21 cellular contexts compared by ENCODE assay signal in the genomic region with DNA sequence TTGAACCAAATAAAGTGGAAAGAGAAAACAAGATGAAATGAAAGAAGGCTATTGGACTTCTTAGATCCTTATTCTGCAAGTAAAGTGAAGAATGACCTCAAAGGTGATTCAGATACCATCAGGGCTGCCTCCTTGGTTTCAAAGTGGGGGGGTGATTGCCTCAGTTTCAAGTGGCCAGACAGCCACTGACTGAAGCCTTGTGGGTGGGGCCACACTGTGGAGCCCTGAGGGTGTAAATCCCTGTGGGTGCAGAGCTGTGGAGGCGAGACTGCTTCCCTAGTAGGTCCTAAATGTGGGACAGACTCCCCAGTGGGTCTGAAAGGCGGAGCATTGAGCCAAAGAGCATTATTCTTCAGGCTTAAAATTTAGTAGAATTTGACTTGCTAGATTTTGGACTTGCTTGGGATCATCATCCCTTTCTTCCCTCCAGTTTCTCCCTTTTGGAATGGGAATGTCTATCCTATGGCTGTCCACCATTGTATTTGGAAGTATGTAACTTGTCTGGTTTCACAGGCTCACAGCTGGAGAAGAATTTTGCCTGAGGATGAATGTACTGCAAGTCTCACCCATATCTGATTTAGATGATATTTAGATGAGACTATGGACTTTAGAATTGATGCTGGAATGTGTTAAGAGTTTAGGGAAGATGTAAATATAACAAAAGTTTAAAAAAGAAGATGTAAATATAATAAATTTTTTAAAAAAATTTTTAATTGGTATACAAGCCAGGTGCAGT.
A peak's percentile ranks its signal among the peaks of the same experiment; 100 is the strongest.
DNase-seq lines count a peak whose midpoint lies in the region; ATAC-seq and TF ChIP-seq lines count a peak whose summit lies in the region.
"Had no signal": no experiment of that assay in that cellular context is flagged by ENCODE, and none has a peak within 500 bp of the region (broad histone marks: within the 10 kb centered on the region; RNA-seq: fewer than 3 reads in every experiment).

No MANE protein-coding gene starts in this region.

- ATAC-seq in activated T-cell treated with anti-CD3 and anti-CD28 coated beads, Interleukin-2, amount 50 U/mL, for 72 hours (replicated peaks in 1 of 2): no peak
- ATAC-seq in natural killer cell treated with Interleukin-12 subunit alpha and Interleukin-12 subunit beta and Interleukin-15 and Interleukin-18, amount 100 ng/mL, for 72 hours: peak in 1 of 2 donors; percentile 64
- ATAC-seq in GM21515 (IDR thresholded peaks at IDR 0.05; ENCODE audit: unreplicated experiment) (no peak), GM21367 (IDR thresholded peaks at IDR 0.05; ENCODE audit: unreplicated experiment) (no peak)

- no peaks in the 10 kb centered on the region for H3K79me2 ChIP-seq in MM.1S (ENCODE audit: low read length)

- peaks cover 2 to 5% of the 10 kb centered on the region in 2 donors for H3K9me3 Mint-ChIP-seq in activated T-cell treated with anti-CD3 and anti-CD28 coated beads, Interleukin-2, amount 50 U/mL, for 72 hours
- H3K9me3 Mint-ChIP-seq in activated T-cell treated with anti-CD3 and anti-CD28 coated beads, Interleukin-2, amount 50 U/mL, for 24 hours: peaks cover 7% of the 10 kb centered on the region
- H3K9me3 Mint-ChIP-seq in natural killer cell treated with Interleukin-12 subunit alpha and Interleukin-12 subunit beta and Interleukin-15 and Interleukin-18, amount 100 ng/mL, for 72 hours: peaks cover 5% of the 10 kb centered on the region

- H3K4me3 Mint-ChIP-seq in activated T-cell treated with anti-CD3 and anti-CD28 coated beads, Interleukin-2, amount 50 U/mL, for 72 hours: peak overlapping the region in 1 of 2 donors; percentile 67
- H3K4me3 Mint-ChIP-seq in activated T-cell treated with anti-CD3 and anti-CD28 coated beads, Interleukin-2, amount 50 U/mL, for 24 hours: no peak overlapping the region
- peak overlapping the region; percentile 13 for H3K4me3 Mint-ChIP-seq in natural killer cell treated with Interleukin-12 subunit alpha and Interleukin-12 subunit beta and Interleukin-15 and Interleukin-18, amount 100 ng/mL, for 72 hours
- H3K4me3 Mint-ChIP-seq: H9 had no signal

- H3K4me1 Mint-ChIP-seq in activated T-cell treated with anti-CD3 and anti-CD28 coated beads, Interleukin-2, amount 50 U/mL, for 72 hours (ENCODE audit: low read depth): peaks cover 12% of the 10 kb centered on the region
- H3K4me1 Mint-ChIP-seq in activated T-cell treated with anti-CD3 and anti-CD28 coated beads, Interleukin-2, amount 50 U/mL, for 24 hours (ENCODE audit: low read depth): peaks cover 5% of the 10 kb centered on the region
- peaks cover 5 to 10% of the 10 kb centered on the region in 2 donors for H3K4me1 Mint-ChIP-seq in natural killer cell treated with Interleukin-12 subunit alpha and Interleukin-12 subunit beta and Interleukin-15 and Interleukin-18, amount 100 ng/mL, for 72 hours (ENCODE audit: low read depth in 2 of 2)

- DNase-seq in activated T-cell treated with anti-CD3 and anti-CD28 coated beads, Interleukin-2, amount 50 U/mL, for 72 hours: no peak
- no peak for DNase-seq in activated T-cell treated with anti-CD3 and anti-CD28 coated beads, Interleukin-2, amount 50 U/mL, for 24 hours
- peak; percentile 63 for DNase-seq in ELF-1 (ENCODE audit: low read depth, low spot score)
- DNase-seq in MM.1S: peak; percentile 27
- DNase-seq in natural killer cell treated with Interleukin-12 subunit alpha and Interleukin-12 subunit beta and Interleukin-15 and Interleukin-18, amount 100 ng/mL, for 72 hours (ENCODE audit: low spot score): no peak
- DNase-seq in OCI-M1 (lab: John Stamatoyannopoulos, UW): no peak
- DNase-seq: ACHN, DMS79, H9, IMR-90, Kasumi-1, NCI-H1092 treated with DMSO at 0.1 percent for 48 hours, NCI-H2081, NCI-H2171 treated with DMSO at 0.1 percent for 48 hours, NCI-H446 treated with DMSO at 0.1 percent for 48 hours, NCI-H69, Peyer's patch, SK-N-SH had no signal

- H4K20me1 ChIP-seq in MM.1S (ENCODE audit: insufficient read depth, low read length): no peaks in the 10 kb centered on the region

- no peaks in the 10 kb centered on the region for H3K27me3 ChIP-seq in MM.1S (replicated peaks; ENCODE audit: insufficient read depth, low read length)
- H3K27me3 ChIP-seq: Peyer's patch had no signal

- H3F3A ChIP-seq in MM.1S (ENCODE audit: insufficient read depth, low read length): no peaks in the 10 kb centered on the region

- H3K27ac Mint-ChIP-seq in activated T-cell treated with anti-CD3 and anti-CD28 coated beads, Interleukin-2, amount 50 U/mL, for 72 hours: peak overlapping the region; percentile 13
- no peak overlapping the region for H3K27ac Mint-ChIP-seq in activated T-cell treated with anti-CD3 and anti-CD28 coated beads, Interleukin-2, amount 50 U/mL, for 24 hours
- peak overlapping the region; percentile 10 to 38 for H3K27ac Mint-ChIP-seq in natural killer cell treated with Interleukin-12 subunit alpha and Interleukin-12 subunit beta and Interleukin-15 and Interleukin-18, amount 100 ng/mL, for 72 hours
- H3K27ac Mint-ChIP-seq: H9 had no signal

- no peaks in the 10 kb centered on the region for H3K27me3 Mint-ChIP-seq in activated T-cell treated with anti-CD3 and anti-CD28 coated beads, Interleukin-2, amount 50 U/mL, for 72 hours (ENCODE audit: low read depth)
- peaks cover 6% of the 10 kb centered on the region for H3K27me3 Mint-ChIP-seq in activated T-cell treated with anti-CD3 and anti-CD28 coated beads, Interleukin-2, amount 50 U/mL, for 24 hours
- H3K27me3 Mint-ChIP-seq in natural killer cell treated with Interleukin-12 subunit alpha and Interleukin-12 subunit beta and Interleukin-15 and Interleukin-18, amount 100 ng/mL, for 72 hours: no peaks in the 10 kb centered on the region

- peak overlapping the region; percentile 83 for H2AFZ ChIP-seq in MM.1S (ENCODE audit: low read length)

- peak overlapping the region; percentile 76 for H3K4me2 ChIP-seq in MM.1S (ENCODE audit: low read depth, low read length)
- H3K4me2 ChIP-seq: SK-N-SH had no signal

- peaks cover 0 to 1% of the 10 kb centered on the region in 2 donors for H3K36me3 Mint-ChIP-seq in activated T-cell treated with anti-CD3 and anti-CD28 coated beads, Interleukin-2, amount 50 U/mL, for 72 hours (ENCODE audit: insufficient read depth in 2 of 2)
- no peaks in the 10 kb centered on the region for H3K36me3 Mint-ChIP-seq in activated T-cell treated with anti-CD3 and anti-CD28 coated beads, Interleukin-2, amount 50 U/mL, for 24 hours (ENCODE audit: low read depth)
- H3K36me3 Mint-ChIP-seq in natural killer cell treated with Interleukin-12 subunit alpha and Interleukin-12 subunit beta and Interleukin-15 and Interleukin-18, amount 100 ng/mL, for 72 hours: no peaks in the 10 kb centered on the region

- no peaks in the 10 kb centered on the region for H3K9me3 ChIP-seq in MM.1S (replicated peaks; ENCODE audit: insufficient read depth, low read length)
- H3K9me3 ChIP-seq: Peyer's patch, SK-N-SH had no signal

- no peaks in the 10 kb centered on the region for H3K36me3 ChIP-seq in MM.1S (replicated peaks; ENCODE audit: insufficient read depth, low read length)
- H3K36me3 ChIP-seq: Peyer's patch had no signal

- H3K4me1 ChIP-seq in MM.1S (ENCODE audit: low read length): peaks cover 7% of the 10 kb centered on the region
- H3K4me1 ChIP-seq: Peyer's patch had no signal

- H3K4me3 ChIP-seq in MM.1S (ENCODE audit: low read length): peak overlapping the region; percentile 16; the same call in 1 of the 2 replicates
- H3K4me3 ChIP-seq: Peyer's patch had no signal

- peak overlapping the region; percentile 5; the same call in 1 of the 2 replicates for H3K27ac ChIP-seq in MM.1S (ENCODE audit: low read length)
- H3K27ac ChIP-seq: C4-2B, Peyer's patch had no signal

- no peak for TF ChIP-seq CTCF in MM.1S (IDR thresholded peaks at IDR 0.05; ENCODE audit: low read length)

- H3K9ac ChIP-seq in MM.1S (ENCODE audit: low read length): no peak overlapping the region
- H3K9ac ChIP-seq: SK-N-SH had no signal

- H3K9me2 ChIP-seq in MM.1S (replicated peaks; ENCODE audit: insufficient read depth, low read length): no peaks in the 10 kb centered on the region
- H3K9me2 ChIP-seq: SK-N-SH had no signal

Comparison
In these comparisons a context has a peak if more than half of its experiments do, and no peak if none do; other contexts are left out.
1. DNase-seq: peak in ELF-1 (single experiment) and MM.1S (single experiment); none in activated T-cell treated with anti-CD3 and anti-CD28 coated beads, Interleukin-2, amount 50 U/mL, for 72 hours (0 of 2), activated T-cell treated with anti-CD3 and anti-CD28 coated beads, Interleukin-2, amount 50 U/mL, for 24 hours (single experiment), natural killer cell treated with Interleukin-12 subunit alpha and Interleukin-12 subunit beta and Interleukin-15 and Interleukin-18, amount 100 ng/mL, for 72 hours (single experiment) and OCI-M1 (single experiment).